8 cellular contexts compared by ENCODE assay signal in genomic region chr6:43181621-43181941, GRCh38. TPM values are rescaled to one million over a fixed set of nuclear protein-coding genes. Genes with fewer than 3 reads are reported as not detected.
DNase-seq lines count a peak whose midpoint lies in the region; ATAC-seq and TF ChIP-seq lines count a peak whose summit lies in the region.

No MANE protein-coding gene starts in this region.

- BruUV-seq in MCF 10A (replicated peaks; lab: Mats Ljungman, UMichigan) = no TSS peak

- no peak for TF ChIP-seq CTCF in MCF 10A (IDR thresholded peaks at IDR 0.05; ENCODE audit: unreplicated experiment)

- H3K27ac ChIP-seq in aorta (ENCODE audit: low read depth in 1 of 2, low read length in 2 of 2) = no peak overlapping the region

- no peak for DNase-seq in stimulated activated naive CD8-positive, alpha-beta T cell treated with anti-CD3 and anti-CD28 coated beads, Interleukin-15, Interleukin-2, amounts not matched to agents 100 U/mL and 50 U/mL, for 24 hours
- DNase-seq in MCF 10A (ENCODE audit: unreplicated experiment) (no peak), aorta (peak in 1 of 2 donors; percentile 25), left colon (no peak)

- 30 to 37% methylated on average over 9 of the region's 9 CpGs for WGBS in aorta, 2 donors

- H3K9me3 Mint-ChIP-seq in stimulated activated naive CD8-positive, alpha-beta T cell treated with anti-CD3 and anti-CD28 coated beads, Interleukin-15, Interleukin-2, amounts not matched to agents 100 ng/mL and 50 ng/mL, for 24 hours = no peaks in the 10 kb centered on the region
- H3K9me3 Mint-ChIP-seq in MCF 10A (ENCODE audit: unreplicated experiment) = no peaks in the 10 kb centered on the region

- POLR2A ChIA-PET in MCF 10A (lab: Yijun Ruan, JAX) = interaction anchor here (0.7 to 3.2 kb wide), 12 partner anchors 9 to 389 kb away, joined by 3 to 35 read pairs (median 4); partner anchors contain the start of genes CUL7, DNPH1, RRP36 and SRF

- H3K4me3 ChIP-seq in mononuclear cell (ENCODE audit: low read length) (peak overlapping the region; percentile 72), aorta (ENCODE audit: low read length in 2 of 2) (peak overlapping the region; percentile 2 to 62)

- H3K27me3 ChIP-seq in mononuclear cell (ENCODE audit: insufficient read depth, low read length) (no peaks in the 10 kb centered on the region), aorta (ENCODE audit: control insufficient read depth in 1 of 2, insufficient read depth in 2 of 2, low read length in 1 of 2) (no peaks in the 10 kb centered on the region)

- ATAC-seq in stimulated activated naive CD8-positive, alpha-beta T cell treated with anti-CD3 and anti-CD28 coated beads, Interleukin-15, Interleukin-2, amounts not matched to agents 100 U/mL and 50 U/mL, for 24 hours = no peak
- ATAC-seq in aorta (ENCODE audit: low FRiP score) = no peak
- ATAC-seq in GM19455 (IDR thresholded peaks at IDR 0.05; ENCODE audit: unreplicated experiment) = no peak
- no peak for ATAC-seq in HG03342 (IDR thresholded peaks at IDR 0.05; ENCODE audit: unreplicated experiment)
- ATAC-seq in left colon = no peak

- intact Hi-C loops in MCF 10A (cut with micrococcal nuclease) = no loop called here
- intact Hi-C loops in aorta (cut with DNase I) = no loop called here
- intact Hi-C loops in left colon (cut with DNase I, micrococcal nuclease) = no loop called here

- H3K36me3 Mint-ChIP-seq in stimulated activated naive CD8-positive, alpha-beta T cell treated with anti-CD3 and anti-CD28 coated beads, Interleukin-15, Interleukin-2, amounts not matched to agents 100 ng/mL and 50 ng/mL, for 24 hours (ENCODE audit: low read depth) = peaks cover 35% of the 10 kb centered on the region
- peaks cover 71% of the 10 kb centered on the region for H3K36me3 Mint-ChIP-seq in MCF 10A (ENCODE audit: insufficient read depth, unreplicated experiment)

- H3K36me3 ChIP-seq in aorta (ENCODE audit: control insufficient read depth in 1 of 2, insufficient read depth in 2 of 2, low read length in 1 of 2) = peaks cover 0 to 13% of the 10 kb centered on the region in 2 donors

- CTCF ChIA-PET in MCF 10A (lab: Yijun Ruan, JAX) = interaction anchor here (0.7 to 1.0 kb wide), 2 partner anchors 10 to 420 kb away, joined by 3 to 4 read pairs; no protein-coding TSS in a partner anchor

- H3K4me1 ChIP-seq in mononuclear cell (ENCODE audit: insufficient read depth, low read length) (peaks cover 45% of the 10 kb centered on the region), aorta (ENCODE audit: control insufficient read depth in 1 of 2, insufficient read depth in 2 of 2, low read length in 2 of 2) (no peaks in the 10 kb centered on the region)

- H3K9me3 ChIP-seq in mononuclear cell (ENCODE audit: low read depth, low read length) (no peaks in the 10 kb centered on the region), aorta (ENCODE audit: control insufficient read depth, low read length) (no peaks in the 10 kb centered on the region)

- peak overlapping the region; percentile 96 for H3K27ac Mint-ChIP-seq in stimulated activated naive CD8-positive, alpha-beta T cell treated with anti-CD3 and anti-CD28 coated beads, Interleukin-15, Interleukin-2, amounts not matched to agents 100 ng/mL and 50 ng/mL, for 24 hours
- peak overlapping the region; percentile 49 for H3K27ac Mint-ChIP-seq in MCF 10A (ENCODE audit: low read depth, unreplicated experiment)

- H3K4me3 Mint-ChIP-seq in stimulated activated naive CD8-positive, alpha-beta T cell treated with anti-CD3 and anti-CD28 coated beads, Interleukin-15, Interleukin-2, amounts not matched to agents 100 ng/mL and 50 ng/mL, for 24 hours = peak overlapping the region; percentile 99
- H3K4me3 Mint-ChIP-seq in MCF 10A (ENCODE audit: unreplicated experiment) = peak overlapping the region; percentile 85

- peaks cover 46% of the 10 kb centered on the region for H3K4me1 Mint-ChIP-seq in stimulated activated naive CD8-positive, alpha-beta T cell treated with anti-CD3 and anti-CD28 coated beads, Interleukin-15, Interleukin-2, amounts not matched to agents 100 ng/mL and 50 ng/mL, for 24 hours (ENCODE audit: low read depth)
- peaks cover 44% of the 10 kb centered on the region for H3K4me1 Mint-ChIP-seq in MCF 10A (ENCODE audit: insufficient read depth, unreplicated experiment)

- no peaks in the 10 kb centered on the region for H3K27me3 Mint-ChIP-seq in stimulated activated naive CD8-positive, alpha-beta T cell treated with anti-CD3 and anti-CD28 coated beads, Interleukin-15, Interleukin-2, amounts not matched to agents 100 ng/mL and 50 ng/mL, for 24 hours
- H3K27me3 Mint-ChIP-seq in MCF 10A (ENCODE audit: insufficient read depth, unreplicated experiment) = no peaks in the 10 kb centered on the region

RNA-seq across cellular contexts. Expression of gene CUL9, which starts 0.4 kb away (rescaled TPM):
- total RNA-seq in MCF 10A (2022) = 39.6 and 42.8 TPM in 2 replicates
- 24.2 TPM for total RNA-seq in mononuclear cell
- 10 to 100 TPM; 32.6 to 54.6 TPM for total RNA-seq in aorta
- polyA plus RNA-seq in aorta = 100 to 1,000 TPM in 1 of 2 donors, 1 to 10 TPM in 1; 8.1 to 106 TPM
- 10 to 100 TPM; 31.4 to 41.8 TPM for total RNA-seq in left colon

RNA-seq across cellular contexts. Expression of gene SRF, which starts 10.5 kb away (rescaled TPM):
- 29.7 and 32.1 TPM in 2 replicates for total RNA-seq in MCF 10A (2022)
- 17.0 TPM for total RNA-seq in mononuclear cell
- total RNA-seq in aorta = 100 to 1,000 TPM in 1 of 2 donors, 10 to 100 TPM in 1; 47.5 to 106 TPM
- 10 to 100 TPM; 23.8 to 41.4 TPM for polyA plus RNA-seq in aorta
- 10 to 100 TPM; 22.8 to 30.1 TPM for total RNA-seq in left colon

RNA-seq across cellular contexts. Expression of gene DNPH1, which starts 47.7 kb away (rescaled TPM):
- total RNA-seq in MCF 10A (2022) (52.5 and 91.0 TPM in 2 replicates), mononuclear cell (14.7 TPM), aorta (10 to 100 TPM; 10.2 to 18.1 TPM), left colon (10 to 100 TPM; 65.7 to 67.3 TPM)
- 10 to 100 TPM; 36.8 to 87.4 TPM for polyA plus RNA-seq in aorta
